ENCODE assay signal across 18 cellular contexts in genomic region chr1:23807453-23807852, GRCh38. TPM values are rescaled to one million over a fixed set of nuclear protein-coding genes. Genes with fewer than 3 reads are reported as not detected.
DNase-seq lines count a peak whose midpoint lies in the region; ATAC-seq and TF ChIP-seq lines count a peak whose summit lies in the region.
"Had no signal": no experiment of that assay in that cellular context is flagged by ENCODE, and none has a peak within 500 bp of the region (broad histone marks: within the 10 kb centered on the region; RNA-seq: fewer than 3 reads in every experiment).

No MANE protein-coding gene starts in this region.

- H3K36me3 Mint-ChIP-seq in dendritic cell treated with granulocyte-macrophage colony-stimulating factor and Interleukin-4, amounts not matched to agents 40 ng/mL and 50 ng/mL, for 4 days (ENCODE audit: low read depth) = peaks cover 70% of the 10 kb centered on the region
- H3K36me3 Mint-ChIP-seq in effector memory CD8-positive, alpha-beta T cell (ENCODE audit: insufficient read depth) = peaks cover 7% of the 10 kb centered on the region

- no peaks in the 10 kb centered on the region for H3K27me3 ChIP-seq in BLaER1 treated with 17β-estradiol and CSF1 and Interleukin-3, amounts not matched to agents 10 nM and 100 nM
- no peaks in the 10 kb centered on the region for H3K27me3 ChIP-seq in prostate gland (replicated peaks; ENCODE audit: insufficient read depth)
- H3K27me3 ChIP-seq: cardiac muscle cell, heart left ventricle had no signal

- H3K36me3 ChIP-seq in BLaER1 treated with 17β-estradiol and CSF1 and Interleukin-3, amounts not matched to agents 10 nM and 100 nM = peaks cover 3 to 51% (median 11%) of the 10 kb centered on the region in 11 experiments; a peak in 15 of 22 replicates
- peaks cover 0 to 58% of the 10 kb centered on the region in 2 experiments; a peak in 1 of 3 replicates for H3K36me3 ChIP-seq in HEK293 (ENCODE audit: control insufficient read depth in 2 of 2, insufficient read depth in 1 of 2, low read length in 2 of 2)
- no peaks in the 10 kb centered on the region for H3K36me3 ChIP-seq in prostate gland

- TF ChIP-seq POLR2A in prostate gland (IDR thresholded peaks at IDR 0.05) = no peak

- no peak overlapping the region for H3K4me3 Mint-ChIP-seq in dendritic cell treated with granulocyte-macrophage colony-stimulating factor and Interleukin-4, amounts not matched to agents 40 ng/mL and 50 ng/mL, for 4 days
- H3K4me3 Mint-ChIP-seq in effector memory CD8-positive, alpha-beta T cell = no peak overlapping the region
- H3K4me3 Mint-ChIP-seq: activated CD4-positive, alpha-beta T cell treated with anti-CD3 and anti-CD28 coated beads, Interleukin-2, amount 10 ng/mL, durations not matched to agents 24 days and 14 days had no signal

- H3K4me3 ChIP-seq in BLaER1 treated with 17β-estradiol and CSF1 and Interleukin-3, amounts not matched to agents 10 nM and 100 nM = no peak overlapping the region
- H3K4me3 ChIP-seq in HEK293 (ENCODE audit: low read depth, low read length) (no peak overlapping the region), prostate gland (no peak overlapping the region)
- H3K4me3 ChIP-seq: cardiac muscle cell, heart left ventricle, lung, PC-9 had no signal

- POLR2A ChIA-PET in HEK293 (lab: Yijun Ruan, JAX) = interaction anchor here (0.6 to 1.5 kb wide), 4 partner anchors 8 to 18 kb away, joined by 3 to 6 read pairs (median 4); partner anchors contain the start of genes HMGCL and LYPLA2

- no peaks in the 10 kb centered on the region for H3K9me3 Mint-ChIP-seq in dendritic cell treated with granulocyte-macrophage colony-stimulating factor and Interleukin-4, amounts not matched to agents 40 ng/mL and 50 ng/mL, for 4 days
- no peaks in the 10 kb centered on the region for H3K9me3 Mint-ChIP-seq in effector memory CD8-positive, alpha-beta T cell
- H3K9me3 Mint-ChIP-seq: activated CD4-positive, alpha-beta T cell treated with anti-CD3 and anti-CD28 coated beads, Interleukin-2, amount 10 ng/mL, durations not matched to agents 24 days and 14 days had no signal

- peaks cover 79% of the 10 kb centered on the region for H3K4me1 Mint-ChIP-seq in dendritic cell treated with granulocyte-macrophage colony-stimulating factor and Interleukin-4, amounts not matched to agents 40 ng/mL and 50 ng/mL, for 4 days (ENCODE audit: low read depth)
- H3K4me1 Mint-ChIP-seq in effector memory CD8-positive, alpha-beta T cell (ENCODE audit: low read depth in 2 of 2) = peaks cover 14 to 18% of the 10 kb centered on the region in 2 donors

- H3K4me1 ChIP-seq in BLaER1 treated with 17β-estradiol and CSF1 and Interleukin-3, amounts not matched to agents 10 nM and 100 nM = peaks cover 19 to 71% (median 42%) of the 10 kb centered on the region in 10 experiments
- H3K4me1 ChIP-seq in HEK293 (ENCODE audit: control insufficient read depth, insufficient read depth, low read length) (no peaks in the 10 kb centered on the region), prostate gland (replicated peaks) (no peaks in the 10 kb centered on the region)
- H3K4me1 ChIP-seq: Caco-2 had no signal

- peak overlapping the region in 7 of 11 experiments; percentile 2 to 50 (median 24); a peak in 7 of 22 replicates for H3K27ac ChIP-seq in BLaER1 treated with 17β-estradiol and CSF1 and Interleukin-3, amounts not matched to agents 10 nM and 100 nM
- H3K27ac ChIP-seq in HEK293 (ENCODE audit: extremely low read depth, low read depth, low read length) = no peak overlapping the region
- no peak overlapping the region for H3K27ac ChIP-seq in prostate gland
- H3K27ac ChIP-seq: cardiac muscle cell, PC-9 had no signal

- 75% methylated on average over 3 of the region's 3 CpGs for WGBS in prostate gland

- H3K9ac ChIP-seq in BLaER1 treated with 17β-estradiol and CSF1 and Interleukin-3, amounts not matched to agents 10 nM and 100 nM = peak overlapping the region in 7 of 11 experiments; percentile 9 to 52 (median 21); a peak in 7 of 22 replicates

- in situ Hi-C loops in GM13976 (cut with MboI; ENCODE audit: low sequenced_read_pairs, unreplicated experiment) = no loop called here

- DNase-seq in SKM-1 treated with dmso at 0.1 percent for 144 hours (lab: John Stamatoyannopoulos, UW; ENCODE audit: unreplicated experiment) (peak; percentile 93), prostate gland (ENCODE audit: low spot score) (no peak), GM13976 (ENCODE audit: low spot score) (no peak)
- no peak for DNase-seq in effector memory CD8-positive, alpha-beta T cell
- DNase-seq: activated CD4-positive, alpha-beta T cell treated with anti-CD3 and anti-CD28 coated beads, Interleukin-2, amount 10 ng/mL, durations not matched to agents 24 days and 14 days; activated T-cell treated with anti-CD3 and anti-CD28 coated beads, Interleukin-2, amount 50 U/mL, for 48 hours; Caco-2; effector memory CD4-positive, alpha-beta T cell; heart left ventricle; MM.1S; NCI-H2081 treated with DMSO at 0.1 percent for 48 hours; NCI-H524 treated with DMSO at 0.1 percent for 48 hours; PC-9 had no signal

- H3K27ac Mint-ChIP-seq in dendritic cell treated with granulocyte-macrophage colony-stimulating factor and Interleukin-4, amounts not matched to agents 40 ng/mL and 50 ng/mL, for 4 days = peak overlapping the region; percentile 87
- H3K27ac Mint-ChIP-seq in effector memory CD8-positive, alpha-beta T cell = peak overlapping the region in 1 of 2 donors; percentile 72
- H3K27ac Mint-ChIP-seq: activated CD4-positive, alpha-beta T cell treated with anti-CD3 and anti-CD28 coated beads, Interleukin-2, amount 10 ng/mL, durations not matched to agents 24 days and 14 days had no signal

- peak overlapping the region in 9 of 11 experiments; percentile 7 to 83 (median 50); a peak in 14 of 22 replicates for H3K4me2 ChIP-seq in BLaER1 treated with 17β-estradiol and CSF1 and Interleukin-3, amounts not matched to agents 10 nM and 100 nM
- H3K4me2 ChIP-seq: PC-9 had no signal

- no peak for TF ChIP-seq CTCF in HEK293 (tag by site-specific recombination; IDR thresholded peaks at IDR 0.05)
- TF ChIP-seq CTCF in prostate gland (IDR thresholded peaks at IDR 0.05) = no peak
- no peak for TF ChIP-seq CTCF in GM13976 (IDR thresholded peaks at IDR 0.05; ENCODE audit: borderline replicate concordance, control extremely low read depth, extremely low read depth, insufficient read depth, missing control alignments)

- no peaks in the 10 kb centered on the region for H4K20me1 ChIP-seq in BLaER1 treated with 17β-estradiol and CSF1 and Interleukin-3, amounts not matched to agents 10 nM and 100 nM

- no peak for ATAC-seq in effector memory CD8-positive, alpha-beta T cell (replicated peaks)
- ATAC-seq: heart left ventricle had no signal

- CTCF ChIA-PET in HEK293 (lab: Yijun Ruan, JAX) = interaction anchor here (0.6 to 3.9 kb wide), 4 partner anchors 62 to 190 kb away, joined by 3 to 16 read pairs (median 4); no protein-coding TSS in a partner anchor

- H3K27me3 Mint-ChIP-seq in dendritic cell treated with granulocyte-macrophage colony-stimulating factor and Interleukin-4, amounts not matched to agents 40 ng/mL and 50 ng/mL, for 4 days = no peaks in the 10 kb centered on the region
- H3K27me3 Mint-ChIP-seq in effector memory CD8-positive, alpha-beta T cell = no peaks in the 10 kb centered on the region
- H3K27me3 Mint-ChIP-seq: activated CD4-positive, alpha-beta T cell treated with anti-CD3 and anti-CD28 coated beads, Interleukin-2, amount 10 ng/mL, durations not matched to agents 24 days and 14 days had no signal

- H3K9me3 ChIP-seq in BLaER1 treated with 17β-estradiol and CSF1 and Interleukin-3, amounts not matched to agents 10 nM and 100 nM (replicated peaks in 1 of 11) = no peaks in the 10 kb centered on the region
- H3K9me3 ChIP-seq in HEK293 (ENCODE audit: control insufficient read depth, insufficient read depth, low read depth, low read length) (no peaks in the 10 kb centered on the region), prostate gland (no peaks in the 10 kb centered on the region)
- H3K9me3 ChIP-seq: Caco-2, heart left ventricle had no signal

- intact Hi-C loops in dendritic cell treated with granulocyte-macrophage colony-stimulating factor and Interleukin-4, amounts not matched to agents 40 ng/mL and 50 ng/mL, for 4 days (cut with micrococcal nuclease) = loop anchor here (5.0 to 10.0 kb wide), 2 partner anchors 35 to 157 kb away; no protein-coding TSS in a partner anchor
- intact Hi-C loops in prostate gland (cut with DNase I) = loop anchor here (10.0 kb wide), 1 partner anchor 217 kb away; no protein-coding TSS in a partner anchor

TF ChIP-seq in HEK293, 187 proteins besides CTCF, POLR2A, EP300 and RAD21:
- no peak for TF ChIP-seq ZNF510 (tag by site-specific recombination; IDR thresholded peaks at IDR 0.05; ENCODE audit: insufficient replicate concordance)
- TF ChIP-seq PRDM10 (tag by site-specific recombination; IDR thresholded peaks at IDR 0.05) = 0 out of 2 replicates have a peak, but pooled peaks have one; percentile 13
- TF ChIP-seq ZNF585B (tag by site-specific recombination; IDR thresholded peaks at IDR 0.05) = no peak
- no peak for TF ChIP-seq FEZF1 (tag by site-specific recombination; IDR thresholded peaks at IDR 0.05)

RNA-seq across cellular contexts. Expression of gene GALE, which starts 6.9 kb away (rescaled TPM):
- 10 to 100 TPM; 26.3 to 27.3 TPM for total RNA-seq in prostate gland

RNA-seq across cellular contexts. Expression of gene LYPLA2, which starts 16.5 kb away (rescaled TPM):
- total RNA-seq in prostate gland = 10 to 100 TPM; 53.6 to 57.7 TPM

RNA-seq across cellular contexts. Expression of gene HMGCL, which starts 17.8 kb away (rescaled TPM):
- total RNA-seq in prostate gland = 10 to 100 TPM; 51.1 to 58.7 TPM

RNA-seq across cellular contexts. Expression of gene PITHD1, which starts 29.2 kb away (rescaled TPM):
- total RNA-seq in prostate gland = 10 to 100 TPM; 85.7 to 86.7 TPM

Comparison
In these comparisons a context has a peak if more than half of its experiments do, and no peak if none do; other contexts are left out.
1. H3K27ac ChIP-seq: peak in BLaER1 treated with 17β-estradiol and CSF1 and Interleukin-3, amounts not matched to agents 10 nM and 100 nM (7 of 11); none in HEK293 (single experiment) and prostate gland (0 of 2).